Comparison of ENCODE assay signal across 1 cellular context in genomic region chr10:84355106-84355505, GRCh38.
TF ChIP-seq lines count a peak whose summit lies in the region.

No MANE protein-coding gene starts in this region.

TF ChIP-seq in WTC11, 78 proteins besides CTCF, POLR2A, EP300 and RAD21 (continued from another document):
- TF ChIP-seq, protein P1, sequence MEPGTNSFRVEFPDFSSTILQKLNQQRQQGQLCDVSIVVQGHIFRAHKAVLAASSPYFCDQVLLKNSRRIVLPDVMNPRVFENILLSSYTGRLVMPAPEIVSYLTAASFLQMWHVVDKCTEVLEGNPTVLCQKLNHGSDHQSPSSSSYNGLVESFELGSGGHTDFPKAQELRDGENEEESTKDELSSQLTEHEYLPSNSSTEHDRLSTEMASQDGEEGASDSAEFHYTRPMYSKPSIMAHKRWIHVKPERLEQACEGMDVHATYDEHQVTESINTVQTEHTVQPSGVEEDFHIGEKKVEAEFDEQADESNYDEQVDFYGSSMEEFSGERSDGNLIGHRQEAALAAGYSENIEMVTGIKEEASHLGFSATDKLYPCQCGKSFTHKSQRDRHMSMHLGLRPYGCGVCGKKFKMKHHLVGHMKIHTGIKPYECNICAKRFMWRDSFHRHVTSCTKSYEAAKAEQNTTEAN (CRISPR knock-in tag; IDR thresholded peaks at IDR 0.05) = no peak
- TF ChIP-seq ZNF671 (CRISPR knock-in tag; IDR thresholded peaks at IDR 0.05) = no peak
- no peak for TF ChIP-seq USF2 (CRISPR knock-in tag; IDR thresholded peaks at IDR 0.05)
- no peak for TF ChIP-seq ZNF396 (CRISPR knock-in tag; IDR thresholded peaks at IDR 0.05; ENCODE audit: borderline replicate concordance)
- no peak for TF ChIP-seq JAZF1 (CRISPR knock-in tag; IDR thresholded peaks at IDR 0.05)
